Comparison of ENCODE assay signal across 27 cellular contexts in the genomic region with DNA sequence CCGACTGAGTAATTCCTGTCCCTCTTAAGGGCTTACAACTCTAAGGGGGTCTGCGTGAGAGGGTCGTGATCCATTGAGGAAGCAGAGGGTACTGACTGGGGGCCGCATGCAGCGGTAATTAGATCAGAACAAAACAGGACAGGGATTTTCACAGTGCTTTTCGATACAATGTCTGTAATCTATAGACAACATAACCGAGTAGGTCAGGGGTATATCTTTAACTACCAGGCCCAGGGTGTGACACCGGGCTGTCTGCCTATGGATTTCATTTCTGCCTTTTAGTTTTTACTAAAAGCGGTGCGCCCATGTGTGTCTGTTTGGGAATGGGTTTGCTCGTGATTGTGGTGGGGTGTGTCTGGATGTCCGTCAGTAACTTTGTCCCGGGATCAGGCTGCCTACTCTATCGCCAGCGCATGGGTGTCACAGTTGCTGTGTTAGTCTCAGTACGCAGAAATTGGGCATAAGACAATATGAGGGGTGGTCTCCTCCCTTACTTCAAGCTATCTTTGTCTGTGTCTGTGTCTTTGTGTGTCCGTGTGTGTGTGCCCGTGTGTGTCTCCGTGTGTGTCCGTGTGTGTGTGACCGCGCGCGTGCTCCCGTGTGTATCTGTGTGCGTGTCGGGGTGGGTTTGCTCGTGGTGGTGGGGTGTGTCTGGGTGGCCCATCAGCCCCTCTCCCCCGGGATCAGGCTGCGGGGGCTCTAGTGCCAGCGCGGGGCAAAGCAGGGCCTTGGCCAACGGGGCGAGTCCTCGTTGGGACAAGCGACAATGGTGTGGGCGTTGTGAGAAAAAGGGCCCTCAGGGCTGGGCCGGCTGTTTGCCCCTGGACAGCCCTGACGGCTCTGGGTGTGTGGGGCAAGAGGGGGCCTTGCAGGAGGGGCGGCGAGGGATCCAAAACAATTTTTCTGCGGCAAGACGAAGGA. TPM values are rescaled to one million over a fixed set of nuclear protein-coding genes. Genes with fewer than 3 reads are reported as not detected.
DNase-seq lines count a peak whose midpoint lies in the region; ATAC-seq and TF ChIP-seq lines count a peak whose summit lies in the region.
"Had no signal": no experiment of that assay in that cellular context is flagged by ENCODE, and none has a peak within 500 bp of the region (broad histone marks: within the 10 kb centered on the region; RNA-seq: fewer than 3 reads in every experiment).

No MANE protein-coding gene starts in this region.

- peak overlapping the region; percentile 67 for H3K4me2 ChIP-seq in neural progenitor cell
- H3K4me2 ChIP-seq: A549 had no signal

- no peaks in the 10 kb centered on the region for H3K36me3 ChIP-seq in CD8-positive, alpha-beta memory T cell (ENCODE audit: insufficient read depth, low read length)
- no peaks in the 10 kb centered on the region for H3K36me3 ChIP-seq in neural progenitor cell
- H3K36me3 ChIP-seq: stomach, vagina had no signal

- no peak overlapping the region for H3K9ac ChIP-seq in neural progenitor cell

- no peaks in the 10 kb centered on the region for H3K9me3 ChIP-seq in CD8-positive, alpha-beta memory T cell (ENCODE audit: low read length)
- no peaks in the 10 kb centered on the region for H3K9me3 ChIP-seq in neural progenitor cell (ENCODE audit: low read depth)
- H3K9me3 ChIP-seq: A549, body of pancreas, mucosa of descending colon, stomach, vagina had no signal

- no peak overlapping the region for H3K4me3 Mint-ChIP-seq in activated CD4-positive, alpha-beta T cell treated with anti-CD3 and anti-CD28 coated beads, Interleukin-2, amount 10 ng/mL, durations not matched to agents 24 days and 14 days
- peak overlapping the region; percentile 19 to 73 (median 59) for H3K4me3 Mint-ChIP-seq in CD8-positive, alpha-beta memory T cell
- H3K4me3 Mint-ChIP-seq in effector memory CD8-positive, alpha-beta T cell, result peak overlapping the region; percentile 16 to 82
- H3K4me3 Mint-ChIP-seq in neural progenitor cell (no peak overlapping the region), nephron progenitor cell (no peak overlapping the region)

- peaks cover 25% of the 10 kb centered on the region for H3K27me3 ChIP-seq in CD8-positive, alpha-beta memory T cell (ENCODE audit: insufficient read depth, low read length, poor library complexity, severe bottlenecking)
- peaks cover 91% of the 10 kb centered on the region for H3K27me3 ChIP-seq in neural progenitor cell
- H3K27me3 ChIP-seq: vagina had no signal

- CTCF ChIA-PET in CD8-positive, alpha-beta memory T cell (lab: Charles Lee), result no interaction called here

- ATAC-seq in effector memory CD8-positive, alpha-beta T cell (replicated peaks), result no peak
- no peak for ATAC-seq in GM18867 (IDR thresholded peaks at IDR 0.05; ENCODE audit: unreplicated experiment)
- ATAC-seq: A549, body of pancreas, K562, mucosa of descending colon had no signal

- H3K27ac ChIP-seq in CD8-positive, alpha-beta memory T cell (ENCODE audit: low read depth, low read length), result no peak overlapping the region
- no peak overlapping the region for H3K27ac ChIP-seq in neural progenitor cell
- H3K27ac ChIP-seq: A549, body of pancreas, hepatocyte, stomach, vagina had no signal

- H2AFZ ChIP-seq in neural progenitor cell (replicated peaks), result no peak overlapping the region
- H2AFZ ChIP-seq: hepatocyte had no signal

- H3K4me1 ChIP-seq in CD8-positive, alpha-beta memory T cell (ENCODE audit: insufficient read depth, low read length), result peaks cover 8% of the 10 kb centered on the region
- H3K4me1 ChIP-seq in neural progenitor cell, result no peaks in the 10 kb centered on the region
- H3K4me1 ChIP-seq: A549 had no signal

- H3K4me1 Mint-ChIP-seq in activated CD4-positive, alpha-beta T cell treated with anti-CD3 and anti-CD28 coated beads, Interleukin-2, amount 10 ng/mL, durations not matched to agents 24 days and 14 days, result peaks cover 16% of the 10 kb centered on the region
- peaks cover 32 to 58% (median 41%) of the 10 kb centered on the region in 3 donors for H3K4me1 Mint-ChIP-seq in CD8-positive, alpha-beta memory T cell
- peaks cover 31 to 39% of the 10 kb centered on the region in 2 donors for H3K4me1 Mint-ChIP-seq in effector memory CD8-positive, alpha-beta T cell (ENCODE audit: low read depth in 2 of 2)
- H3K4me1 Mint-ChIP-seq in neural progenitor cell (no peaks in the 10 kb centered on the region), nephron progenitor cell (no peaks in the 10 kb centered on the region)

- TF ChIP-seq CTCF in neural progenitor cell (IDR thresholded peaks at IDR 0.05) (no peak), nephron progenitor cell (IDR thresholded peaks at IDR 0.05) (no peak)

- H3K4me3 ChIP-seq in CD8-positive, alpha-beta memory T cell (ENCODE audit: low read length), result no peak overlapping the region
- H3K4me3 ChIP-seq in neural progenitor cell, result peak overlapping the region; percentile 34
- H3K4me3 ChIP-seq: A549, body of pancreas, hepatocyte, K562, mucosa of descending colon, vagina had no signal

- H3K36me3 Mint-ChIP-seq in activated CD4-positive, alpha-beta T cell treated with anti-CD3 and anti-CD28 coated beads, Interleukin-2, amount 10 ng/mL, durations not matched to agents 24 days and 14 days (ENCODE audit: low read depth), result peaks cover 21% of the 10 kb centered on the region
- peaks cover 0 to 4% (median 0%) of the 10 kb centered on the region in 3 donors for H3K36me3 Mint-ChIP-seq in CD8-positive, alpha-beta memory T cell
- peaks cover 8% of the 10 kb centered on the region for H3K36me3 Mint-ChIP-seq in effector memory CD8-positive, alpha-beta T cell (ENCODE audit: insufficient read depth)
- H3K36me3 Mint-ChIP-seq in neural progenitor cell (no peaks in the 10 kb centered on the region), nephron progenitor cell (ENCODE audit: low read depth) (peaks cover 10% of the 10 kb centered on the region)

- intact Hi-C loops in activated CD4-positive, alpha-beta T cell treated with anti-CD3 and anti-CD28 coated beads, Interleukin-2, amount 10 ng/mL, durations not matched to agents 24 days and 14 days (cut with micrococcal nuclease), result no loop called here

- H4K20me1 ChIP-seq in neural progenitor cell (ENCODE audit: low read depth), result no peaks in the 10 kb centered on the region

- H3K27me3 Mint-ChIP-seq in activated CD4-positive, alpha-beta T cell treated with anti-CD3 and anti-CD28 coated beads, Interleukin-2, amount 10 ng/mL, durations not matched to agents 24 days and 14 days, result peaks cover 71% of the 10 kb centered on the region
- peaks cover 59 to 80% of the 10 kb centered on the region in 2 donors for H3K27me3 Mint-ChIP-seq in CD8-positive, alpha-beta memory T cell
- peaks cover 66 to 90% of the 10 kb centered on the region in 2 donors for H3K27me3 Mint-ChIP-seq in effector memory CD8-positive, alpha-beta T cell
- H3K27me3 Mint-ChIP-seq in neural progenitor cell (ENCODE audit: insufficient read depth, low read depth) (peaks cover 9% of the 10 kb centered on the region), nephron progenitor cell (ENCODE audit: low read depth, poor library complexity) (peaks cover 17% of the 10 kb centered on the region)

- no peak for DNase-seq in activated CD4-positive, alpha-beta T cell treated with anti-CD3 and anti-CD28 coated beads, Interleukin-2, amount 10 ng/mL, durations not matched to agents 24 days and 14 days
- no peak for DNase-seq in activated CD4-positive, alpha-beta T cell treated with anti-CD3 and anti-CD28 coated beads for 1 hour
- DNase-seq in CD8-positive, alpha-beta memory T cell, result no peak
- DNase-seq in effector memory CD8-positive, alpha-beta T cell, result no peak
- DNase-seq in neural progenitor cell (ENCODE audit: low spot score) (peak; percentile 2), nephron progenitor cell (no peak)
- no peak for DNase-seq in activated CD4-positive, alpha-beta T cell treated with anti-CD3 and anti-CD28 coated beads, Interleukin-2, amount 50 U/mL, for 48 hours
- DNase-seq: activated CD4-positive, alpha-beta T cell treated with anti-CD3 and anti-CD28 coated beads, Interleukin-2, amount 50 U/mL, for 1 hour; activated gamma-delta T cell; body of pancreas; CD4-positive, CD25-positive, alpha-beta regulatory T cell; DND-41; left cardiac atrium; mucosa of descending colon; NCI-H1092; NCI-H526 treated with DMSO at 0.1 percent for 48 hours; SHP77 treated with DMSO at 0.1 percent for 48 hours; stimulated activated CD4-positive, alpha-beta T cell treated with anti-CD3 and anti-CD28 coated beads, Interleukin-12 subunit alpha, Interleukin-12 subunit beta, amount 100 ng/mL, for 4 hours; stomach had no signal

- peak overlapping the region; percentile 53 for H3K27ac Mint-ChIP-seq in activated CD4-positive, alpha-beta T cell treated with anti-CD3 and anti-CD28 coated beads, Interleukin-2, amount 10 ng/mL, durations not matched to agents 24 days and 14 days
- H3K27ac Mint-ChIP-seq in CD8-positive, alpha-beta memory T cell, result peak overlapping the region in 1 of 8 donors; percentile 10
- H3K27ac Mint-ChIP-seq in effector memory CD8-positive, alpha-beta T cell, result no peak overlapping the region
- H3K27ac Mint-ChIP-seq in neural progenitor cell (no peak overlapping the region), nephron progenitor cell (no peak overlapping the region)

- no peaks in the 10 kb centered on the region for H3K79me2 ChIP-seq in neural progenitor cell (ENCODE audit: low read depth)
- H3K79me2 ChIP-seq: hepatocyte had no signal

- H3K9me3 Mint-ChIP-seq in activated CD4-positive, alpha-beta T cell treated with anti-CD3 and anti-CD28 coated beads, Interleukin-2, amount 10 ng/mL, durations not matched to agents 24 days and 14 days, result peaks cover 31% of the 10 kb centered on the region
- H3K9me3 Mint-ChIP-seq in CD8-positive, alpha-beta memory T cell, result peaks cover 0 to 13% (median 7%) of the 10 kb centered on the region in 5 donors
- H3K9me3 Mint-ChIP-seq in effector memory CD8-positive, alpha-beta T cell, result no peaks in the 10 kb centered on the region
- peaks cover 64% of the 10 kb centered on the region for H3K9me3 Mint-ChIP-seq in neural progenitor cell
- peaks cover 83% of the 10 kb centered on the region for H3K9me3 Mint-ChIP-seq in nephron progenitor cell

- POLR2A ChIA-PET in CD8-positive, alpha-beta memory T cell (lab: Charles Lee), result no interaction called here

- H3F3A ChIP-seq in neural progenitor cell (ENCODE audit: low read depth), result no peaks in the 10 kb centered on the region

RNA-seq across cellular contexts. Expression of gene FRG2, which starts 10.4 kb away (rescaled TPM):
- total RNA-seq in activated CD4-positive, alpha-beta T cell treated with anti-CD3 and anti-CD28 coated beads, Interleukin-2, amount 10 ng/mL, durations not matched to agents 24 days and 14 days, result not detected in 2 replicates
- total RNA-seq in CD8-positive, alpha-beta memory T cell, result under 1 TPM; 0.40 to 0.59 TPM
- polyA plus RNA-seq in CD8-positive, alpha-beta memory T cell, result not detected
- total RNA-seq in neural progenitor cell (ENCODE audit: low replicate concordance), result not detected in 2 replicates
- total RNA-seq: body of pancreas; CD4-positive, CD25-positive, alpha-beta regulatory T cell; fibroblast of lung; hepatocyte; left cardiac atrium; mucosa of descending colon; OCI-LY7; posterior vena cava; stomach; vagina had no signal
- polyA plus RNA-seq: A549; CD4-positive, CD25-positive, alpha-beta regulatory T cell; fibroblast of lung; hepatocyte; stomach had no signal

RNA-seq across cellular contexts. Expression of gene DBET, which starts 47.7 kb away (rescaled TPM):
- total RNA-seq in activated CD4-positive, alpha-beta T cell treated with anti-CD3 and anti-CD28 coated beads, Interleukin-2, amount 10 ng/mL, durations not matched to agents 24 days and 14 days, result not detected in 2 replicates
- total RNA-seq in CD8-positive, alpha-beta memory T cell, result not detected
- not detected for polyA plus RNA-seq in CD8-positive, alpha-beta memory T cell
- total RNA-seq in neural progenitor cell (ENCODE audit: low replicate concordance), result not detected in 2 replicates
- total RNA-seq: body of pancreas; CD4-positive, CD25-positive, alpha-beta regulatory T cell; fibroblast of lung; hepatocyte; K562; left cardiac atrium; mucosa of descending colon; OCI-LY7; posterior vena cava; stomach; vagina had no signal
- polyA plus RNA-seq: A549; CD4-positive, CD25-positive, alpha-beta regulatory T cell; fibroblast of lung; hepatocyte; K562; stomach had no signal

Comparison
In these comparisons a context has a peak if more than half of its experiments do, and no peak if none do; other contexts are left out.
1. H3K4me3 Mint-ChIP-seq: peak in CD8-positive, alpha-beta memory T cell (7 of 7) and effector memory CD8-positive, alpha-beta T cell (2 of 2); none in activated CD4-positive, alpha-beta T cell treated with anti-CD3 and anti-CD28 coated beads, Interleukin-2, amount 10 ng/mL, durations not matched to agents 24 days and 14 days (single experiment), neural progenitor cell (single experiment) and nephron progenitor cell (single experiment).